Comparison of ENCODE assay signal across 20 cellular contexts in genomic region chr2:137960223-137960622, GRCh38. TPM values are rescaled to one million over a fixed set of nuclear protein-coding genes. Genes with fewer than 3 reads are reported as not detected.
"Had no signal": no experiment of that assay in that cellular context is flagged by ENCODE, and none has a peak within 500 bp of the region (broad histone marks: within the 10 kb centered on the region; RNA-seq: fewer than 3 reads in every experiment).

No MANE protein-coding gene starts in this region.

- DNase-seq: activated CD4-positive, alpha-beta T cell treated with anti-CD3 and anti-CD28 coated beads for 1 hour; activated CD4-positive, alpha-beta T cell treated with anti-CD3 and anti-CD28 coated beads, Interleukin-2, amount 50 U/mL, for 4 hours; activated naive CD4-positive, alpha-beta T cell treated with anti-CD3 and anti-CD28 coated beads for 36 hours; activated T-cell treated with anti-CD3 and anti-CD28 coated beads for 4 hours; hippocampal formation; left ventricle myocardium inferior; mucosa of descending colon; natural killer cell; right cardiac atrium; small intestine; stimulated activated CD4-positive, alpha-beta T cell treated with anti-CD3 and anti-CD28 coated beads, Interleukin-4, amount 100 ng/mL, for 4 hours; stimulated activated CD8-positive, alpha-beta memory T cell treated with anti-CD3 and anti-CD28 coated beads, Interleukin-4, amount 100 ng/mL, for 48 hours; stimulated activated naive CD4-positive, alpha-beta T cell treated with Interleukin-2 at 50 U/mL for 16 hours; substantia nigra; T1000 had no signal

- ATAC-seq: esophagus mucosa, mucosa of descending colon, natural killer cell, right cardiac atrium had no signal

- H3K4me3 ChIP-seq: left ventricle myocardium inferior, mucosa of descending colon, tibial nerve, vagina had no signal

- H3K27me3 ChIP-seq: tibial nerve, vagina had no signal

- H3K4me1 ChIP-seq: vagina had no signal

- H3K36me3 ChIP-seq: left ventricle myocardium inferior, tibial nerve, vagina had no signal

- H3K9me3 ChIP-seq: left ventricle myocardium inferior, mucosa of descending colon, tibial nerve, vagina had no signal

- H3K27ac ChIP-seq: left ventricle myocardium inferior, vagina, VCaP had no signal

RNA-seq across cellular contexts. Expression of gene HNMT, which starts 4.0 kb away (rescaled TPM):
- total RNA-seq: activated naive CD4-positive, alpha-beta T cell treated with anti-CD3 and anti-CD28 coated beads for 36 hours; activated T-helper 2 cell treated with anti-CD3 and anti-CD28 coated beads, Interferon-gamma antibody, Interleukin-2, Interleukin-4, amounts not matched to agents 10 μg/mL and 5 μg/mL and 100 μg/mL, durations not matched to agents 14 hours and 24 hours and 36 hours had no signal
